Comparison of ENCODE assay signal across 18 cellular contexts in genomic region chr9:4148215-4148561, GRCh38.
DNase-seq lines count a peak whose midpoint lies in the region; ATAC-seq, FAIRE-seq and TF ChIP-seq lines count a peak whose summit lies in the region.
"Had no signal": no experiment of that assay in that cellular context is flagged by ENCODE, and none has a peak within 500 bp of the region (broad histone marks: within the 10 kb centered on the region; RNA-seq: fewer than 3 reads in every experiment).

No MANE protein-coding gene starts in this region.

- no peak overlapping the region for H3K4me2 ChIP-seq in GM23338
- H3K4me2 ChIP-seq: SK-N-SH had no signal

- H3K27me3 ChIP-seq in GM23338 (ENCODE audit: insufficient read depth) (no peaks in the 10 kb centered on the region), bronchial epithelial cell (ENCODE audit: control insufficient read depth, insufficient read depth, low read length) (no peaks in the 10 kb centered on the region), pancreas (no peaks in the 10 kb centered on the region), uterus (no peaks in the 10 kb centered on the region)

- no peak for TF ChIP-seq CTCF in GM23338 (conservative IDR thresholded peaks at IDR 0.05; ENCODE audit: low read depth in 2 of 2)
- no peak for TF ChIP-seq CTCF in bronchial epithelial cell (IDR thresholded peaks at IDR 0.05; ENCODE audit: insufficient read depth, low read length, severe bottlenecking)
- no peak for TF ChIP-seq CTCF in pancreas (IDR thresholded peaks at IDR 0.05)
- TF ChIP-seq CTCF in uterus (IDR thresholded peaks at IDR 0.05): no peak

- no peaks in the 10 kb centered on the region for H3K9me3 Mint-ChIP-seq in GM23338
- H3K9me3 Mint-ChIP-seq: CD8-positive, alpha-beta T cell had no signal

- no peak for TF ChIP-seq POLR2A in uterus (IDR thresholded peaks at IDR 0.05)

- H4K20me1 ChIP-seq in GM23338 (replicated peaks; ENCODE audit: insufficient read depth): no peaks in the 10 kb centered on the region

- H3K79me2 ChIP-seq in GM23338 (replicated peaks; ENCODE audit: insufficient read depth): no peaks in the 10 kb centered on the region

- H3K36me3 ChIP-seq in GM23338 (ENCODE audit: insufficient read depth) (no peaks in the 10 kb centered on the region), bronchial epithelial cell (ENCODE audit: control insufficient read depth, insufficient read depth, low read length) (no peaks in the 10 kb centered on the region), pancreas (no peaks in the 10 kb centered on the region), uterus (no peaks in the 10 kb centered on the region)
- H3K36me3 ChIP-seq: BE2C had no signal

- H3K27me3 Mint-ChIP-seq in GM23338 (ENCODE audit: insufficient read depth, low read depth, poor library complexity): peaks cover 2% of the 10 kb centered on the region

- no peak overlapping the region for H3K4me3 Mint-ChIP-seq in GM23338
- H3K4me3 Mint-ChIP-seq: CD8-positive, alpha-beta T cell had no signal

- H3K4me1 ChIP-seq in GM23338 (ENCODE audit: insufficient read depth) (peaks cover 21% of the 10 kb centered on the region), pancreas (peaks cover 10 to 28% (median 10%) of the 10 kb centered on the region in 3 donors), uterus (no peaks in the 10 kb centered on the region)
- H3K4me1 ChIP-seq: BE2C had no signal

- DNase-seq in GM23338 (ENCODE audit: low spot score) (no peak), bronchial epithelial cell (ENCODE audit: low read depth) (no peak), left colon (no peak), pancreas (no peak), uterus (no peak)
- DNase-seq: BE2C; CD8-positive, alpha-beta T cell; DMS 273 treated with DMSO at 0.1 percent for 48 hours; GM23248; KG1; NCI-H1930; NCI-H2171; NCI-H446 treated with DMSO at 0.1 percent for 48 hours; NCI-H82; SK-N-SH had no signal

- H3K36me3 Mint-ChIP-seq in GM23338 (ENCODE audit: low read depth): no peaks in the 10 kb centered on the region
- H3K36me3 Mint-ChIP-seq: CD8-positive, alpha-beta T cell had no signal

- ATAC-seq in GM23338 (no peak), left colon (peak; percentile 23), pancreas (peak in 2 of 4 donors; percentile 11 to 41), GM19467 (IDR thresholded peaks at IDR 0.05; ENCODE audit: unreplicated experiment) (no peak), GM18861 (IDR thresholded peaks at IDR 0.05; ENCODE audit: unreplicated experiment) (no peak), GM21528 (IDR thresholded peaks at IDR 0.05; ENCODE audit: low FRiP score, unreplicated experiment) (no peak)
- ATAC-seq: CD8-positive, alpha-beta T cell had no signal

- H3K27ac ChIP-seq in GM23338 (ENCODE audit: low read depth): no peak overlapping the region
- H3K27ac ChIP-seq in pancreas: peak overlapping the region in 3 of 4 donors; percentile 29 to 68 (median 50)
- no peak overlapping the region for H3K27ac ChIP-seq in uterus
- H3K27ac ChIP-seq: GM23248 had no signal

- H2AFZ ChIP-seq in GM23338: 0 out of 2 replicates have a peak overlapping the region, but pooled peaks have one; percentile 23
- H2AFZ ChIP-seq: GM23248 had no signal

- H3K9me3 ChIP-seq in pancreas (no peaks in the 10 kb centered on the region), uterus (no peaks in the 10 kb centered on the region)
- H3K9me3 ChIP-seq: BE2C, SK-N-SH had no signal

- H3K4me1 Mint-ChIP-seq in GM23338: peaks cover 39% of the 10 kb centered on the region; the same call in 2 of the 3 replicates

- H3F3A ChIP-seq in GM23338 (replicated peaks; ENCODE audit: low read depth): no peaks in the 10 kb centered on the region

- no peak overlapping the region for H3K27ac Mint-ChIP-seq in GM23338
- H3K27ac Mint-ChIP-seq: CD8-positive, alpha-beta T cell had no signal

- no peak overlapping the region for H3K4me3 ChIP-seq in GM23338
- H3K4me3 ChIP-seq in bronchial epithelial cell (ENCODE audit: low read depth, low read length): no peak overlapping the region
- no peak overlapping the region for H3K4me3 ChIP-seq in pancreas
- H3K4me3 ChIP-seq in uterus: no peak overlapping the region
- H3K4me3 ChIP-seq: GM23248 had no signal

- intact Hi-C loops in left colon (cut with DNase I, micrococcal nuclease): no loop called here
- intact Hi-C loops in pancreas (cut with DNase I): no loop called here
- intact Hi-C loops in uterus (cut with DNase I; ENCODE audit: low total_unique reads): no loop called here

- H3K9me2 ChIP-seq in GM23338 (ENCODE audit: insufficient read depth): no peaks in the 10 kb centered on the region
- H3K9me2 ChIP-seq: SK-N-SH had no signal

- FAIRE-seq in bronchial epithelial cell (lab: Jason Lieb, UNC): peak; percentile 79
- FAIRE-seq in pancreas (lab: Jason Lieb, UNC): no peak

- WGBS in pancreas, 2 donors: 6 to 17% methylated on average over 2 of the region's 2 CpGs

TF ChIP-seq in GM23338, 12 proteins besides CTCF, POLR2A, EP300 and RAD21 (continues in another document):
- no peak for TF ChIP-seq CREB1 (CRISPR knock-in tag; IDR thresholded peaks at IDR 0.05; ENCODE audit: low read depth)
- TF ChIP-seq ZNF462 (CRISPR knock-in tag; IDR thresholded peaks at IDR 0.05): no peak
- TF ChIP-seq JUNB (IDR thresholded peaks at IDR 0.05; ENCODE audit: unreplicated experiment): no peak
- TF ChIP-seq POLR2AphosphoS5 (IDR thresholded peaks at IDR 0.05; ENCODE audit: low read depth): no peak
- no peak for TF ChIP-seq STAT1 (IDR thresholded peaks at IDR 0.05; ENCODE audit: unreplicated experiment)
- TF ChIP-seq EZH2 (IDR thresholded peaks at IDR 0.05; ENCODE audit: low read depth, unreplicated experiment): no peak
- TF ChIP-seq ZNF331 (CRISPR knock-in tag; IDR thresholded peaks at IDR 0.05; ENCODE audit: low read depth): no peak
- TF ChIP-seq ZNF114 (CRISPR knock-in tag; IDR thresholded peaks at IDR 0.05): no peak
- TF ChIP-seq NANOG (IDR thresholded peaks at IDR 0.05; ENCODE audit: borderline replicate concordance): no peak
- TF ChIP-seq, protein P1, sequence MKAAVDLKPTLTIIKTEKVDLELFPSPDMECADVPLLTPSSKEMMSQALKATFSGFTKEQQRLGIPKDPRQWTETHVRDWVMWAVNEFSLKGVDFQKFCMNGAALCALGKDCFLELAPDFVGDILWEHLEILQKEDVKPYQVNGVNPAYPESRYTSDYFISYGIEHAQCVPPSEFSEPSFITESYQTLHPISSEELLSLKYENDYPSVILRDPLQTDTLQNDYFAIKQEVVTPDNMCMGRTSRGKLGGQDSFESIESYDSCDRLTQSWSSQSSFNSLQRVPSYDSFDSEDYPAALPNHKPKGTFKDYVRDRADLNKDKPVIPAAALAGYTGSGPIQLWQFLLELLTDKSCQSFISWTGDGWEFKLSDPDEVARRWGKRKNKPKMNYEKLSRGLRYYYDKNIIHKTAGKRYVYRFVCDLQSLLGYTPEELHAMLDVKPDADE (IDR thresholded peaks at IDR 0.05): no peak

Comparison
In these comparisons a context has a peak if more than half of its experiments do, and no peak if none do; other contexts are left out.
1. H3K27ac ChIP-seq: peak in pancreas (3 of 4); none in GM23338 (single experiment) and uterus (0 of 2).